Comparison of ENCODE assay signal across 8 cellular contexts in genomic region chr17:8785547-8786412, GRCh38. TPM values are rescaled to one million over a fixed set of nuclear protein-coding genes. Genes with fewer than 3 reads are reported as not detected.
DNase-seq lines count a peak whose midpoint lies in the region; ATAC-seq and TF ChIP-seq lines count a peak whose summit lies in the region.

No MANE protein-coding gene starts in this region.

- no peaks in the 10 kb centered on the region for H3K36me3 Mint-ChIP-seq in CD8-positive, alpha-beta T cell
- H3K36me3 Mint-ChIP-seq in activated naive CD8-positive, alpha-beta T cell treated with anti-CD3 and anti-CD28 coated beads for 36 hours = no peaks in the 10 kb centered on the region
- no peaks in the 10 kb centered on the region for H3K36me3 Mint-ChIP-seq in progenitor cell of endocrine pancreas (ENCODE audit: insufficient read depth)

- peak; percentile 83 for TF ChIP-seq CTCF in CD8-positive, alpha-beta T cell (IDR thresholded peaks at IDR 0.05)
- peak; percentile 87 for TF ChIP-seq CTCF in progenitor cell of endocrine pancreas (IDR thresholded peaks at IDR 0.05; ENCODE audit: unreplicated experiment)
- peak; percentile 44 to 70 (median 60) for TF ChIP-seq CTCF in vagina (IDR thresholded peaks at IDR 0.05)

- no peaks in the 10 kb centered on the region for H3K4me1 Mint-ChIP-seq in CD8-positive, alpha-beta T cell (ENCODE audit: low read depth)
- H3K4me1 Mint-ChIP-seq in activated naive CD8-positive, alpha-beta T cell treated with anti-CD3 and anti-CD28 coated beads for 36 hours = peaks cover 9% of the 10 kb centered on the region
- H3K4me1 Mint-ChIP-seq in progenitor cell of endocrine pancreas (ENCODE audit: low read depth) = peaks cover 35% of the 10 kb centered on the region

- H3K27ac ChIP-seq in CD8-positive, alpha-beta T cell (ENCODE audit: low read depth, low read length) = no peak overlapping the region
- H3K27ac ChIP-seq in vagina = no peak overlapping the region

- DNase-seq in CD8-positive, alpha-beta T cell = peak; percentile 27 to 73 (median 42)
- DNase-seq in HT1080 (ENCODE audit: low read depth) (peak; percentile 44), SK-MEL-5 (ENCODE audit: low read depth, low spot score) (peak; percentile 82), Right ventricle myocardium superior (peak; percentile 84), progenitor cell of endocrine pancreas (ENCODE audit: low spot score, unreplicated experiment) (peak; percentile 75), vagina (ENCODE audit: extremely low spot score in 2 of 2) (peak in 1 of 2 donors; percentile 86)
- peak; percentile 46 for DNase-seq in activated naive CD8-positive, alpha-beta T cell treated with anti-CD3 and anti-CD28 coated beads for 36 hours

- CTCF ChIA-PET in CD8-positive, alpha-beta T cell (lab: Charles Lee) = interaction anchor here (0.6 to 3.4 kb wide), 36 partner anchors 9 to 821 kb away, joined by 3 to 40 read pairs (median 4); partner anchors contain the start of gene MFSD6L

- no peaks in the 10 kb centered on the region for H3K4me1 ChIP-seq in CD8-positive, alpha-beta T cell (ENCODE audit: insufficient read depth, low read length)
- no peaks in the 10 kb centered on the region for H3K4me1 ChIP-seq in vagina

- H3K27ac Mint-ChIP-seq in CD8-positive, alpha-beta T cell = no peak overlapping the region
- no peak overlapping the region for H3K27ac Mint-ChIP-seq in activated naive CD8-positive, alpha-beta T cell treated with anti-CD3 and anti-CD28 coated beads for 36 hours
- peak overlapping the region; percentile 35 for H3K27ac Mint-ChIP-seq in progenitor cell of endocrine pancreas

- ATAC-seq in CD8-positive, alpha-beta T cell = peak; percentile 56
- ATAC-seq in Right ventricle myocardium superior (ENCODE audit: poor library complexity) (peak; percentile 92), HG03469 (IDR thresholded peaks at IDR 0.05; ENCODE audit: unreplicated experiment) (no peak)

- no peaks in the 10 kb centered on the region for H3K9me3 Mint-ChIP-seq in CD8-positive, alpha-beta T cell
- peaks cover 4% of the 10 kb centered on the region for H3K9me3 Mint-ChIP-seq in activated naive CD8-positive, alpha-beta T cell treated with anti-CD3 and anti-CD28 coated beads for 36 hours
- H3K9me3 Mint-ChIP-seq in progenitor cell of endocrine pancreas (ENCODE audit: low read depth) = peaks cover 5% of the 10 kb centered on the region

- POLR2A ChIA-PET in CD8-positive, alpha-beta T cell (lab: Charles Lee) = no interaction called here

- H3K9me3 ChIP-seq in CD8-positive, alpha-beta T cell (ENCODE audit: low read length) = no peaks in the 10 kb centered on the region
- no peaks in the 10 kb centered on the region for H3K9me3 ChIP-seq in vagina

- no peaks in the 10 kb centered on the region for H3K27me3 ChIP-seq in CD8-positive, alpha-beta T cell (ENCODE audit: insufficient read depth, low read length)
- no peaks in the 10 kb centered on the region for H3K27me3 ChIP-seq in vagina

- in situ Hi-C loops in SK-MEL-5 (cut with HindIII; ENCODE audit: low pct_unique_long_range_greater_than_20kb, low sequenced_read_pairs) = no loop called here

- TF ChIP-seq POLR2A in vagina (IDR thresholded peaks at IDR 0.05) = no peak

- intact Hi-C loops in CD8-positive, alpha-beta T cell (cut with DNase I, micrococcal nuclease) = loop anchor here (1.0 to 10.0 kb wide), 5 partner anchors 211 to 725 kb away; no protein-coding TSS in a partner anchor
- intact Hi-C loops in Right ventricle myocardium superior (cut with DNase I) (loop anchor here (10.0 kb wide), 1 partner anchor 371 kb away; no protein-coding TSS in a partner anchor), vagina (cut with DNase I) (no loop called here)

- H3K36me3 ChIP-seq in CD8-positive, alpha-beta T cell (ENCODE audit: insufficient read depth, low read length) = no peaks in the 10 kb centered on the region
- no peaks in the 10 kb centered on the region for H3K36me3 ChIP-seq in vagina

- H3K4me3 ChIP-seq in CD8-positive, alpha-beta T cell (ENCODE audit: low read depth, low read length) = no peak overlapping the region
- no peak overlapping the region for H3K4me3 ChIP-seq in vagina

- H3K27me3 Mint-ChIP-seq in CD8-positive, alpha-beta T cell (ENCODE audit: low read depth) = no peaks in the 10 kb centered on the region
- H3K27me3 Mint-ChIP-seq in activated naive CD8-positive, alpha-beta T cell treated with anti-CD3 and anti-CD28 coated beads for 36 hours = no peaks in the 10 kb centered on the region
- peaks cover 9% of the 10 kb centered on the region for H3K27me3 Mint-ChIP-seq in progenitor cell of endocrine pancreas

- no peak overlapping the region for H3K4me3 Mint-ChIP-seq in CD8-positive, alpha-beta T cell
- no peak overlapping the region for H3K4me3 Mint-ChIP-seq in activated naive CD8-positive, alpha-beta T cell treated with anti-CD3 and anti-CD28 coated beads for 36 hours
- no peak overlapping the region for H3K4me3 Mint-ChIP-seq in progenitor cell of endocrine pancreas (ENCODE audit: low read depth)

RNA-seq across cellular contexts. Expression of gene MFSD6L, which starts 13.4 kb away (rescaled TPM):
- not detected for total RNA-seq in CD8-positive, alpha-beta T cell
- not detected in 2 replicates for total RNA-seq in HT1080 (2014; rRNA removed; shearing (Covaris generic))
- polyA plus RNA-seq in HT1080 (2015; cell fraction: cytosol; rRNA removed) = not detected in 2 replicates
- polyA plus RNA-seq in HT1080 (2015; cell fraction: nucleus; rRNA removed) = not detected in 2 replicates
- not detected in 2 replicates for total RNA-seq in SK-MEL-5 (2014; rRNA removed; shearing (Covaris generic))
- not detected in 2 replicates for polyA plus RNA-seq in SK-MEL-5 (2015; cell fraction: cytosol; rRNA removed)
- polyA plus RNA-seq in SK-MEL-5 (2015; cell fraction: nucleus; rRNA removed) = not detected in 2 replicates
- total RNA-seq in activated naive CD8-positive, alpha-beta T cell treated with anti-CD3 and anti-CD28 coated beads for 36 hours = not detected
- total RNA-seq in Right ventricle myocardium superior = 0.11 TPM
- 10.7 and 11.2 TPM in 2 replicates for total RNA-seq in progenitor cell of endocrine pancreas
- not detected for total RNA-seq in vagina

RNA-seq across cellular contexts. Expression of gene SPDYE4, which starts 27.4 kb away (rescaled TPM):
- not detected for total RNA-seq in CD8-positive, alpha-beta T cell
- not detected in 2 replicates for total RNA-seq in HT1080 (2014; rRNA removed; shearing (Covaris generic))
- polyA plus RNA-seq in HT1080 (2015; cell fraction: cytosol; rRNA removed) = not detected in 2 replicates
- polyA plus RNA-seq in HT1080 (2015; cell fraction: nucleus; rRNA removed) = not detected in 2 replicates
- total RNA-seq in SK-MEL-5 (2014; rRNA removed; shearing (Covaris generic)) = not detected in 2 replicates
- not detected in 2 replicates for polyA plus RNA-seq in SK-MEL-5 (2015; cell fraction: cytosol; rRNA removed)
- polyA plus RNA-seq in SK-MEL-5 (2015; cell fraction: nucleus; rRNA removed) = not detected in 2 replicates
- not detected for total RNA-seq in activated naive CD8-positive, alpha-beta T cell treated with anti-CD3 and anti-CD28 coated beads for 36 hours
- total RNA-seq in Right ventricle myocardium superior (not detected), progenitor cell of endocrine pancreas (not detected in 2 replicates), vagina (not detected)

RNA-seq across cellular contexts. Expression of gene CCDC42, which starts 41.1 kb away (rescaled TPM):
- under 1 TPM; 0.50 to 0.62 TPM for total RNA-seq in CD8-positive, alpha-beta T cell
- not detected in 2 replicates for total RNA-seq in HT1080 (2014; rRNA removed; shearing (Covaris generic))
- polyA plus RNA-seq in HT1080 (2015; cell fraction: cytosol; rRNA removed) = not detected in 2 replicates
- polyA plus RNA-seq in HT1080 (2015; cell fraction: nucleus; rRNA removed) = not detected in 2 replicates
- not detected in 2 replicates for total RNA-seq in SK-MEL-5 (2014; rRNA removed; shearing (Covaris generic))
- not detected in 2 replicates for polyA plus RNA-seq in SK-MEL-5 (2015; cell fraction: cytosol; rRNA removed)
- not detected in 2 replicates for polyA plus RNA-seq in SK-MEL-5 (2015; cell fraction: nucleus; rRNA removed)
- under 1 TPM; 0.16 to 0.41 TPM for total RNA-seq in activated naive CD8-positive, alpha-beta T cell treated with anti-CD3 and anti-CD28 coated beads for 36 hours
- total RNA-seq in Right ventricle myocardium superior (not detected), progenitor cell of endocrine pancreas (not detected in 2 replicates), vagina (not detected)

Comparison
In these comparisons a context has a peak if more than half of its experiments do, and no peak if none do; other contexts are left out.
1. RNA of gene MFSD6L, which starts 13.4 kb away (total RNA-seq): 10.7 to 11.2 TPM in progenitor cell of endocrine pancreas; 0.11 TPM in Right ventricle myocardium superior (single experiment), not detected in CD8-positive, alpha-beta T cell, not detected in HT1080, not detected in SK-MEL-5, not detected in activated naive CD8-positive, alpha-beta T cell treated with anti-CD3 and anti-CD28 coated beads for 36 hours and not detected in vagina (single experiment); every median in the first group is over 10 times any median in the second.
2. Peak in every context shown above with its lines, with median percentiles within 50 percentile points of each other: CTCF ChIP-seq.